27 cellular contexts compared by ENCODE assay signal in the genomic region with DNA sequence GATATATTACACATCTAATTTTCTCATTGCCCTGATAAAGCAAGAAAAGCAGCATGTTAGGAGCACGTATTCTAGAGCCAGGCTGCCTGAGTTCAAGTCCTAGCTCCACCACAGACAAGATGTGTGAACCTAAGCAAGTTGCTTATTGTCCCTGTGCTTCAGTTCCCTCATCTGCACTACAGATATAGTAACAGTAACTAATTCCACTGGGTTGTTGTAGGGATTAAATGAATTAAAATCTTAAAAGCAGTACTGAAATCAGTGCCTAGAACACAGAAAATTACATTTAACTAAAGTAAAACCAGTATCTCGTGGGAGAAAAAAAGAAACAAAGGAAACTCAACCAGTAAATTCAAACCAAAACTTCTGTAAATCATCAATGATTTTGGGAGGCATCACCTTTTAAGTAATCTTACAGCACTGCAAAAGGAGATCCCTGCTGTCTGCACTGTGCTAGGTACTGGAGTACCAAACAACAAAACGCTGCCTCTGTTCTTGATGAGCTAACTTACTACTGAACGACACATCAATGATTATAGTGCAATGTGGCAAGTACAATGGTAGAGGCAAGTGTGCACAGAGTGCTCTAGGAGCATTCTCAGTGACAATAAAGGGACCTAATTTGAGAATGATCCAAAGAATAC. TPM values are rescaled to one million over a fixed set of nuclear protein-coding genes. Genes with fewer than 3 reads are reported as not detected.
DNase-seq lines count a peak whose midpoint lies in the region; ATAC-seq and TF ChIP-seq lines count a peak whose summit lies in the region.
"Had no signal": no experiment of that assay in that cellular context is flagged by ENCODE, and none has a peak within 500 bp of the region (broad histone marks: within the 10 kb centered on the region; RNA-seq: fewer than 3 reads in every experiment).

No MANE protein-coding gene starts in this region.

- intact Hi-C loops in activated CD4-positive, alpha-beta memory T cell treated with anti-CD3 and anti-CD28 coated beads for 36 hours (cut with micrococcal nuclease), result loop anchor here (2.0 kb wide), 1 partner anchor 25 kb away; no protein-coding TSS in a partner anchor
- intact Hi-C loops in OCI-LY7 (cut with micrococcal nuclease; ENCODE audit: unreplicated experiment), result loop anchor here (10.0 kb wide), 1 partner anchor 425 kb away; no protein-coding TSS in a partner anchor

- no peaks in the 10 kb centered on the region for H3K27me3 Mint-ChIP-seq in activated CD4-positive, alpha-beta memory T cell treated with anti-CD3 and anti-CD28 coated beads for 36 hours
- no peaks in the 10 kb centered on the region for H3K27me3 Mint-ChIP-seq in activated CD4-positive, alpha-beta memory T cell treated with anti-CD3 and anti-CD28 coated beads, Interleukin-2, amount 10 ng/mL, durations not matched to agents 7 days and 5 days
- H3K27me3 Mint-ChIP-seq in activated T-helper 17 cell treated with anti-CD3 and anti-CD28 coated beads, Interleukin-2, amount 50 U/mL, for 72 hours, result no peaks in the 10 kb centered on the region

- H3K4me1 Mint-ChIP-seq in activated CD4-positive, alpha-beta memory T cell treated with anti-CD3 and anti-CD28 coated beads for 36 hours (ENCODE audit: low read depth), result peaks cover 62% of the 10 kb centered on the region
- H3K4me1 Mint-ChIP-seq in activated CD4-positive, alpha-beta memory T cell treated with anti-CD3 and anti-CD28 coated beads, Interleukin-2, amount 10 ng/mL, durations not matched to agents 7 days and 5 days, result peaks cover 25% of the 10 kb centered on the region
- peaks cover 35% of the 10 kb centered on the region for H3K4me1 Mint-ChIP-seq in activated T-helper 17 cell treated with anti-CD3 and anti-CD28 coated beads, Interleukin-2, amount 50 U/mL, for 72 hours

- peaks cover 21% of the 10 kb centered on the region; the same call in 1 of the 2 replicates for H4K20me1 ChIP-seq in OCI-LY7 (ENCODE audit: insufficient read depth, low read length)

- no peak overlapping the region for H3K4me3 ChIP-seq in OCI-LY7 (ENCODE audit: low read depth, low read length, poor library complexity, severe bottlenecking)
- H3K4me3 ChIP-seq: esophagus squamous epithelium, heart right ventricle, lower lobe of right lung, Peyer's patch, transverse colon had no signal

- H3K79me2 ChIP-seq in OCI-LY7 (ENCODE audit: insufficient read depth, low read depth, low read length), result peaks cover 98% of the 10 kb centered on the region

- H3K36me3 ChIP-seq in OCI-LY7 (ENCODE audit: insufficient read depth, low read length), result peaks cover 69% of the 10 kb centered on the region
- H3K36me3 ChIP-seq: lower lobe of right lung, transverse colon had no signal

- no peak overlapping the region for H3K27ac ChIP-seq in OCI-LY7 (ENCODE audit: low read depth, low read length, poor library complexity, severe bottlenecking)
- H3K27ac ChIP-seq: esophagus squamous epithelium, heart right ventricle, lower lobe of right lung, Peyer's patch, transverse colon had no signal

- DNase-seq in activated CD4-positive, alpha-beta memory T cell treated with anti-CD3 and anti-CD28 coated beads for 36 hours, result no peak
- DNase-seq in activated CD4-positive, alpha-beta memory T cell treated with anti-CD3 and anti-CD28 coated beads, Interleukin-2, amount 10 ng/mL, durations not matched to agents 7 days and 5 days, result no peak
- no peak for DNase-seq in NCI-H1417 treated with DMSO at 0.1 percent for 48 hours (lab: John Stamatoyannopoulos, UW)
- DNase-seq in OCI-LY7 (ENCODE audit: low spot score), result no peak
- DNase-seq: activated gamma-delta T cell, esophagus squamous epithelium, foreskin melanocyte, H7, heart right ventricle, Kasumi-1, kidney glomerular epithelial cell, lower lobe of right lung, natural killer cell, NCI-H1092 treated with DMSO at 0.1 percent for 48 hours, NCI-H2029, NCI-H526 treated with DMSO at 0.1 percent for 48 hours, Peyer's patch, SIG-M5, T1000, transverse colon had no signal

- no peak overlapping the region for H3K4me2 ChIP-seq in OCI-LY7 (ENCODE audit: low read length)

- peaks cover 13% of the 10 kb centered on the region for H3K36me3 Mint-ChIP-seq in activated CD4-positive, alpha-beta memory T cell treated with anti-CD3 and anti-CD28 coated beads for 36 hours
- H3K36me3 Mint-ChIP-seq in activated CD4-positive, alpha-beta memory T cell treated with anti-CD3 and anti-CD28 coated beads, Interleukin-2, amount 10 ng/mL, durations not matched to agents 7 days and 5 days (ENCODE audit: low read depth), result peaks cover 32% of the 10 kb centered on the region
- peaks cover 8% of the 10 kb centered on the region for H3K36me3 Mint-ChIP-seq in activated T-helper 17 cell treated with anti-CD3 and anti-CD28 coated beads, Interleukin-2, amount 50 U/mL, for 72 hours (ENCODE audit: low read depth)
- H3K36me3 Mint-ChIP-seq: natural killer cell had no signal

- peaks cover 37% of the 10 kb centered on the region for H3K9me3 ChIP-seq in OCI-LY7 (ENCODE audit: low read length)
- H3K9me3 ChIP-seq: esophagus squamous epithelium, lower lobe of right lung, transverse colon had no signal

- CTCF ChIA-PET in activated CD4-positive, alpha-beta memory T cell treated with anti-CD3 and anti-CD28 coated beads for 36 hours (lab: Charles Lee), result interaction anchor here (1.2 to 1.7 kb wide), 2 partner anchors 14 to 24 kb away, joined by 4 to 5 read pairs; no protein-coding TSS in a partner anchor
- CTCF ChIA-PET in activated CD4-positive, alpha-beta memory T cell treated with anti-CD3 and anti-CD28 coated beads, Interleukin-2, amount 10 ng/mL, durations not matched to agents 7 days and 5 days (lab: Charles Lee), result interaction anchor here (1.3 to 1.5 kb wide), 2 partner anchors 7 to 99 kb away, joined by 3 to 7 read pairs; no protein-coding TSS in a partner anchor
- CTCF ChIA-PET in OCI-LY7 (lab: Charles Lee; ENCODE audit: unreplicated experiment), result no interaction called here

- TF ChIP-seq CTCF in OCI-LY7 (conservative IDR thresholded peaks at IDR 0.05; ENCODE audit: low read length), result no peak

- TF ChIP-seq POLR2A in GM18505 (IDR thresholded peaks at IDR 0.05; ENCODE audit: borderline replicate concordance, extremely low read depth, insufficient read depth, insufficient read length), result no peak

- H3K27ac Mint-ChIP-seq in activated CD4-positive, alpha-beta memory T cell treated with anti-CD3 and anti-CD28 coated beads for 36 hours, result peak overlapping the region; percentile 9
- no peak overlapping the region for H3K27ac Mint-ChIP-seq in activated CD4-positive, alpha-beta memory T cell treated with anti-CD3 and anti-CD28 coated beads, Interleukin-2, amount 10 ng/mL, durations not matched to agents 7 days and 5 days
- H3K27ac Mint-ChIP-seq in activated T-helper 17 cell treated with anti-CD3 and anti-CD28 coated beads, Interleukin-2, amount 50 U/mL, for 72 hours, result peak overlapping the region; percentile 43
- H3K27ac Mint-ChIP-seq: natural killer cell had no signal

- ATAC-seq in GM19463 (IDR thresholded peaks at IDR 0.05; ENCODE audit: unreplicated experiment) (peak; percentile 85), HG02981 (IDR thresholded peaks at IDR 0.05; ENCODE audit: unreplicated experiment) (peak; percentile 71), GM18505 (IDR thresholded peaks at IDR 0.05; ENCODE audit: unreplicated experiment) (no peak)
- peak; percentile 81 for ATAC-seq in activated T-helper 17 cell treated with anti-CD3 and anti-CD28 coated beads, Interleukin-2, amount 50 U/mL, for 72 hours (replicated peaks)
- ATAC-seq: heart right ventricle, HepG2, lower lobe of right lung had no signal

- no peak overlapping the region for H2AFZ ChIP-seq in OCI-LY7 (ENCODE audit: low read length)

- H3K4me1 ChIP-seq in OCI-LY7 (ENCODE audit: insufficient read depth, low read length, poor library complexity, severe bottlenecking), result peaks cover 6% of the 10 kb centered on the region

- H3K9me3 Mint-ChIP-seq in activated CD4-positive, alpha-beta memory T cell treated with anti-CD3 and anti-CD28 coated beads for 36 hours, result peaks cover 8% of the 10 kb centered on the region
- peaks cover 8% of the 10 kb centered on the region for H3K9me3 Mint-ChIP-seq in activated CD4-positive, alpha-beta memory T cell treated with anti-CD3 and anti-CD28 coated beads, Interleukin-2, amount 10 ng/mL, durations not matched to agents 7 days and 5 days
- peaks cover 4% of the 10 kb centered on the region for H3K9me3 Mint-ChIP-seq in activated T-helper 17 cell treated with anti-CD3 and anti-CD28 coated beads, Interleukin-2, amount 50 U/mL, for 72 hours
- H3K9me3 Mint-ChIP-seq: natural killer cell had no signal

- POLR2A ChIA-PET in activated CD4-positive, alpha-beta memory T cell treated with anti-CD3 and anti-CD28 coated beads for 36 hours (lab: Charles Lee), result no interaction called here
- POLR2A ChIA-PET in activated CD4-positive, alpha-beta memory T cell treated with anti-CD3 and anti-CD28 coated beads, Interleukin-2, amount 10 ng/mL, durations not matched to agents 7 days and 5 days (lab: Charles Lee), result interaction anchor here (1.0 kb wide), 1 partner anchor 147 kb away, joined by 4 read pairs; a partner anchor contains a TSS
- POLR2A ChIA-PET in OCI-LY7 (lab: Charles Lee), result interaction anchor here (0.7 to 3.1 kb wide), 3 partner anchors 10 to 13 kb away, joined by 3 to 13 read pairs (median 3); no protein-coding TSS in a partner anchor

- no TSS peak for BruUV-seq in OCI-LY7 (replicated peaks; lab: Mats Ljungman, UMichigan)

- no peaks in the 10 kb centered on the region for H3K9me2 ChIP-seq in OCI-LY7 (ENCODE audit: insufficient read depth, low read length)

- no peak overlapping the region for H3K4me3 Mint-ChIP-seq in activated CD4-positive, alpha-beta memory T cell treated with anti-CD3 and anti-CD28 coated beads for 36 hours
- no peak overlapping the region for H3K4me3 Mint-ChIP-seq in activated CD4-positive, alpha-beta memory T cell treated with anti-CD3 and anti-CD28 coated beads, Interleukin-2, amount 10 ng/mL, durations not matched to agents 7 days and 5 days
- H3K4me3 Mint-ChIP-seq in activated T-helper 17 cell treated with anti-CD3 and anti-CD28 coated beads, Interleukin-2, amount 50 U/mL, for 72 hours, result peak overlapping the region; percentile 31
- H3K4me3 Mint-ChIP-seq: natural killer cell had no signal

RNA-seq across cellular contexts. Expression of a gene that starts 7.9 kb away (rescaled TPM):
- total RNA-seq in activated CD4-positive, alpha-beta memory T cell treated with anti-CD3 and anti-CD28 coated beads for 36 hours, result 10 to 100 TPM; 33.4 to 34.9 TPM
- total RNA-seq in activated CD4-positive, alpha-beta memory T cell treated with anti-CD3 and anti-CD28 coated beads, Interleukin-2, amount 10 ng/mL, durations not matched to agents 7 days and 5 days, result 10 to 100 TPM; 56.2 to 59.6 TPM
- 10 to 100 TPM; 44.9 to 92.5 TPM for total RNA-seq in activated T-helper 17 cell treated with anti-CD3 and anti-CD28 coated beads, Interleukin-2, amount 50 U/mL, for 72 hours
- 33.2 and 47.5 TPM in 2 replicates for total RNA-seq in OCI-LY7 (2014; rRNA removed; shearing (Covaris generic))
- total RNA-seq in OCI-LY7 (2022), result 52.5 and 55.9 TPM in 2 replicates

RNA-seq across cellular contexts. Expression of a gene that starts 38.4 kb away (rescaled TPM):
- total RNA-seq in activated CD4-positive, alpha-beta memory T cell treated with anti-CD3 and anti-CD28 coated beads for 36 hours, result not detected
- total RNA-seq in activated CD4-positive, alpha-beta memory T cell treated with anti-CD3 and anti-CD28 coated beads, Interleukin-2, amount 10 ng/mL, durations not matched to agents 7 days and 5 days, result not detected
- not detected for total RNA-seq in activated T-helper 17 cell treated with anti-CD3 and anti-CD28 coated beads, Interleukin-2, amount 50 U/mL, for 72 hours
- total RNA-seq in OCI-LY7 (2014; rRNA removed; shearing (Covaris generic)), result 0.41 TPM in 1 of 2 replicates, not detected in the other
- total RNA-seq in OCI-LY7 (2022), result 0.59 TPM in 1 of 2 replicates, not detected in the other
- total RNA-seq: heart right ventricle, lower lobe of right lung, natural killer cell, osteoblast, skeletal muscle tissue had no signal
